Comparison of ENCODE assay signal across 1 cellular context in the genomic region with DNA sequence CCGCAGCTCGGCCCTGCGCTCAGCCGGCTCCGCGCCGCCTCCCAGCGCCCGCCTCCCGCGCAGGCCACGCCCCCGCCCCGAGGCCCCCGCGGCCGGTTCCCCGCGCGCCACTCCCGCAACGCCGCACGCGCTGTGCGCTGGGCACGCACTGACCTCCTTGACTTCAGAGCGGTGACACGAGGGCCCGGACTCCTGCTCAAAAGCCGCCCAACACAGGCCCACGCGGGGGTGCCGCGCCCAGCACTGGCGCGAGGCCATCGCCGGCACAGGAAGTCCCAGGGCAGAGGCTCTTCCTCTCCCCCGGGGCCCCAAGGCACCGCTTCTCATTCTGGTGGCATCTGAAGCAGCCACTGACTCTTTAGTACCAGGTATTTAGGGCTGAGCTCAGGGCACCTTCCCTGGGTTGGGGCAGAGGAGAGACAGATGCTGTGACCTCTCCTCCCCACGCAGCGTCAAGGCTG.
TF ChIP-seq lines count a peak whose summit lies in the region.

No MANE protein-coding gene starts in this region.

TF ChIP-seq in K562, 482 proteins besides CTCF, POLR2A, EP300 and RAD21 (continued from another document and continues in another):
- TF ChIP-seq, protein P1, sequence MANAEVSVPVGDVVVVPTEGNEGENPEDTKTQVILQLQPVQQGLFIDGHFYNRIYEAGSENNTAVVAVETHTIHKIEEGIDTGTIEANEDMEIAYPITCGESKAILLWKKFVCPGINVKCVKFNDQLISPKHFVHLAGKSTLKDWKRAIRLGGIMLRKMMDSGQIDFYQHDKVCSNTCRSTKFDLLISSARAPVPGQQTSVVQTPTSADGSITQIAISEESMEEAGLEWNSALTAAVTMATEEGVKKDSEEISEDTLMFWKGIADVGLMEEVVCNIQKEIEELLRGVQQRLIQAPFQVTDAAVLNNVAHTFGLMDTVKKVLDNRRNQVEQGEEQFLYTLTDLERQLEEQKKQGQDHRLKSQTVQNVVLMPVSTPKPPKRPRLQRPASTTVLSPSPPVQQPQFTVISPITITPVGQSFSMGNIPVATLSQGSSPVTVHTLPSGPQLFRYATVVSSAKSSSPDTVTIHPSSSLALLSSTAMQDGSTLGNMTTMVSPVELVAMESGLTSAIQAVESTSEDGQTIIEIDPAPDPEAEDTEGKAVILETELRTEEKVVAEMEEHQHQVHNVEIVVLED (CRISPR knock-in tag; IDR thresholded peaks at IDR 0.05), result peak; percentile 56
- TF ChIP-seq ZNF253 (CRISPR knock-in tag; conservative IDR thresholded peaks at IDR 0.05), result no peak
- TF ChIP-seq, protein P2, sequence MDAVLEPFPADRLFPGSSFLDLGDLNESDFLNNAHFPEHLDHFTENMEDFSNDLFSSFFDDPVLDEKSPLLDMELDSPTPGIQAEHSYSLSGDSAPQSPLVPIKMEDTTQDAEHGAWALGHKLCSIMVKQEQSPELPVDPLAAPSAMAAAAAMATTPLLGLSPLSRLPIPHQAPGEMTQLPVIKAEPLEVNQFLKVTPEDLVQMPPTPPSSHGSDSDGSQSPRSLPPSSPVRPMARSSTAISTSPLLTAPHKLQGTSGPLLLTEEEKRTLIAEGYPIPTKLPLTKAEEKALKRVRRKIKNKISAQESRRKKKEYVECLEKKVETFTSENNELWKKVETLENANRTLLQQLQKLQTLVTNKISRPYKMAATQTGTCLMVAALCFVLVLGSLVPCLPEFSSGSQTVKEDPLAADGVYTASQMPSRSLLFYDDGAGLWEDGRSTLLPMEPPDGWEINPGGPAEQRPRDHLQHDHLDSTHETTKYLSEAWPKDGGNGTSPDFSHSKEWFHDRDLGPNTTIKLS (IDR thresholded peaks at IDR 0.05; ENCODE audit: borderline replicate concordance, low read depth), result no peak
- 0 out of 2 replicates have a peak, but pooled peaks have one; percentile 24 for TF ChIP-seq SIN3B (IDR thresholded peaks at IDR 0.05; ENCODE audit: low read depth)
- no peak for TF ChIP-seq PCBP1 (IDR thresholded peaks at IDR 0.05; ENCODE audit: low read depth, low read length, poor library complexity, severe bottlenecking)
- peak; percentile 34; the same call in 1 of the 2 replicates for TF ChIP-seq ZNF12 (CRISPR knock-in tag; IDR thresholded peaks at IDR 0.05)
- TF ChIP-seq, protein P3, sequence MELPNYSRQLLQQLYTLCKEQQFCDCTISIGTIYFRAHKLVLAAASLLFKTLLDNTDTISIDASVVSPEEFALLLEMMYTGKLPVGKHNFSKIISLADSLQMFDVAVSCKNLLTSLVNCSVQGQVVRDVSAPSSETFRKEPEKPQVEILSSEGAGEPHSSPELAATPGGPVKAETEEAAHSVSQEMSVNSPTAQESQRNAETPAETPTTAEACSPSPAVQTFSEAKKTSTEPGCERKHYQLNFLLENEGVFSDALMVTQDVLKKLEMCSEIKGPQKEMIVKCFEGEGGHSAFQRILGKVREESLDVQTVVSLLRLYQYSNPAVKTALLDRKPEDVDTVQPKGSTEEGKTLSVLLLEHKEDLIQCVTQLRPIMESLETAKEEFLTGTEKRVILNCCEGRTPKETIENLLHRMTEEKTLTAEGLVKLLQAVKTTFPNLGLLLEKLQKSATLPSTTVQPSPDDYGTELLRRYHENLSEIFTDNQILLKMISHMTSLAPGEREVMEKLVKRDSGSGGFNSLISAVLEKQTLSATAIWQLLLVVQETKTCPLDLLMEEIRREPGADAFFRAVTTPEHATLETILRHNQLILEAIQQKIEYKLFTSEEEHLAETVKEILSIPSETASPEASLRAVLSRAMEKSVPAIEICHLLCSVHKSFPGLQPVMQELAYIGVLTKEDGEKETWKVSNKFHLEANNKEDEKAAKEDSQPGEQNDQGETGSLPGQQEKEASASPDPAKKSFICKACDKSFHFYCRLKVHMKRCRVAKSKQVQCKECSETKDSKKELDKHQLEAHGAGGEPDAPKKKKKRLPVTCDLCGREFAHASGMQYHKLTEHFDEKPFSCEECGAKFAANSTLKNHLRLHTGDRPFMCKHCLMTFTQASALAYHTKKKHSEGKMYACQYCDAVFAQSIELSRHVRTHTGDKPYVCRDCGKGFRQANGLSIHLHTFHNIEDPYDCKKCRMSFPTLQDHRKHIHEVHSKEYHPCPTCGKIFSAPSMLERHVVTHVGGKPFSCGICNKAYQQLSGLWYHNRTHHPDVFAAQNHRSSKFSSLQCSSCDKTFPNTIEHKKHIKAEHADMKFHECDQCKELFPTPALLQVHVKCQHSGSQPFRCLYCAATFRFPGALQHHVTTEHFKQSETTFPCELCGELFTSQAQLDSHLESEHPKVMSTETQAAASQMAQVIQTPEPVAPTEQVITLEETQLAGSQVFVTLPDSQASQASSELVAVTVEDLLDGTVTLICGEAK (IDR thresholded peaks at IDR 0.05), result no peak
- TF ChIP-seq, protein P3 (CRISPR knock-in tag; IDR thresholded peaks at IDR 0.05), result no peak
- peak; percentile 64 for TF ChIP-seq MYC (IDR thresholded peaks at IDR 0.05; ENCODE audit: low read depth, low read length)
- TF ChIP-seq MYC (CRISPR knock-in tag; IDR thresholded peaks at IDR 0.05; ENCODE audit: borderline replicate concordance, low read depth), result no peak
- peak; percentile 84 for TF ChIP-seq L3MBTL2 (IDR thresholded peaks at IDR 0.05)
- TF ChIP-seq NR0B1 (IDR thresholded peaks at IDR 0.05; ENCODE audit: partially characterized antibody), result no peak
- TF ChIP-seq, protein P4, sequence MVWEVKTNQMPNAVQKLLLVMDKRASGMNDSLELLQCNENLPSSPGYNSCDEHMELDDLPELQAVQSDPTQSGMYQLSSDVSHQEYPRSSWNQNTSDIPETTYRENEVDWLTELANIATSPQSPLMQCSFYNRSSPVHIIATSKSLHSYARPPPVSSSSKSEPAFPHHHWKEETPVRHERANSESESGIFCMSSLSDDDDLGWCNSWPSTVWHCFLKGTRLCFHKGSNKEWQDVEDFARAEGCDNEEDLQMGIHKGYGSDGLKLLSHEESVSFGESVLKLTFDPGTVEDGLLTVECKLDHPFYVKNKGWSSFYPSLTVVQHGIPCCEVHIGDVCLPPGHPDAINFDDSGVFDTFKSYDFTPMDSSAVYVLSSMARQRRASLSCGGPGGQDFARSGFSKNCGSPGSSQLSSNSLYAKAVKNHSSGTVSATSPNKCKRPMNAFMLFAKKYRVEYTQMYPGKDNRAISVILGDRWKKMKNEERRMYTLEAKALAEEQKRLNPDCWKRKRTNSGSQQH (CRISPR knock-in tag; IDR thresholded peaks at IDR 0.05), result no peak
- no peak for TF ChIP-seq PURB (CRISPR knock-in tag; IDR thresholded peaks at IDR 0.05; ENCODE audit: low read depth)
- TF ChIP-seq, protein P5, sequence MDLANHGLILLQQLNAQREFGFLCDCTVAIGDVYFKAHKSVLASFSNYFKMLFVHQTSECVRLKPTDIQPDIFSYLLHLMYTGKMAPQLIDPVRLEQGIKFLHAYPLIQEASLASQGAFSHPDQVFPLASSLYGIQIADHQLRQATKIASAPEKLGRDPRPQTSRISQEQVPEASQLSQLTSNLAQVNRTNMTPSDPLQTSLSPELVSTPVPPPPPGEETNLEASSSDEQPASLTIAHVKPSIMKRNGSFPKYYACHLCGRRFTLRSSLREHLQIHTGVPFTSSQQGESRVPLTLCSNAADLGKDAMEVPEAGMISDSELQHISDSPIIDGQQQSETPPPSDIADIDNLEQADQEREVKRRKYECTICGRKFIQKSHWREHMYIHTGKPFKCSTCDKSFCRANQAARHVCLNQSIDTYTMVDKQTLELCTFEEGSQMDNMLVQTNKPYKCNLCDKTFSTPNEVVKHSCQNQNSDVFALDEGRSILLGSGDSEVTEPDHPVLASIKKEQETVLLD (IDR thresholded peaks at IDR 0.05), result 0 out of 2 replicates have a peak, but pooled peaks have one; percentile 12
- TF ChIP-seq HNRNPLL (IDR thresholded peaks at IDR 0.05; ENCODE audit: low read depth, low read length, poor library complexity, severe bottlenecking), result peak; percentile 81
- no peak for TF ChIP-seq NR4A1 (CRISPR knock-in tag; IDR thresholded peaks at IDR 0.05)
- TF ChIP-seq NR4A1 (tag; IDR thresholded peaks at IDR 0.05), result no peak
- no peak for TF ChIP-seq MAFK (IDR thresholded peaks at IDR 0.05; ENCODE audit: low read length)
- TF ChIP-seq ARID4B (CRISPR knock-in tag; IDR thresholded peaks at IDR 0.05), result 0 out of 2 replicates have a peak, but pooled peaks have one; percentile 49
- TF ChIP-seq, protein P6, sequence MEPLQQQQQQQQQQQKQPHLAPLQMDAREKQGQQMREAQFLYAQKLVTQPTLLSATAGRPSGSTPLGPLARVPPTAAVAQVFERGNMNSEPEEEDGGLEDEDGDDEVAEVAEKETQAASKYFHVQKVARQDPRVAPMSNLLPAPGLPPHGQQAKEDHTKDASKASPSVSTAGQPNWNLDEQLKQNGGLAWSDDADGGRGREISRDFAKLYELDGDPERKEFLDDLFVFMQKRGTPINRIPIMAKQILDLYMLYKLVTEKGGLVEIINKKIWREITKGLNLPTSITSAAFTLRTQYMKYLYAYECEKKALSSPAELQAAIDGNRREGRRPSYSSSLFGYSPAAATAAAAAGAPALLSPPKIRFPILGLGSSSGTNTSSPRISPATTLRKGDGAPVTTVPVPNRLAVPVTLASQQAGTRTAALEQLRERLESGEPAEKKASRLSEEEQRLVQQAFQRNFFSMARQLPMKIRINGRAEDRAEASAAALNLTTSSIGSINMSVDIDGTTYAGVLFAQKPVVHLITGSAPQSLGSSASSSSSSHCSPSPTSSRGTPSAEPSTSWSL (CRISPR knock-in tag; IDR thresholded peaks at IDR 0.05; ENCODE audit: borderline replicate concordance), result no peak
- no peak; the same call in 1 of the 2 replicates for TF ChIP-seq EP400 (IDR thresholded peaks at IDR 0.05)
- TF ChIP-seq ZNF197 (CRISPR knock-in tag; IDR thresholded peaks at IDR 0.05; ENCODE audit: low read depth), result no peak
